Comparison of ENCODE assay signal across 18 cellular contexts in genomic region chr4:53855886-53856260, GRCh38.
DNase-seq lines count a peak whose midpoint lies in the region; ATAC-seq, FAIRE-seq and TF ChIP-seq lines count a peak whose summit lies in the region.
"Had no signal": no experiment of that assay in that cellular context is flagged by ENCODE, and none has a peak within 500 bp of the region (broad histone marks: within the 10 kb centered on the region; RNA-seq: fewer than 3 reads in every experiment).

No MANE protein-coding gene starts in this region.

- in situ Hi-C loops in HepG2 (cut with HindIII; ENCODE audit: extremely low pct_ligation_motif_present, low pct_unique_long_range_greater_than_20kb) = no loop called here

- H3K27ac ChIP-seq in HepG2 (ENCODE audit: extremely low read length, insufficient read depth, low read length) = no peak overlapping the region
- H3K27ac ChIP-seq: VCaP had no signal

- H3K4me1 Mint-ChIP-seq in osteocyte (ENCODE audit: unreplicated experiment) = peaks cover 71% of the 10 kb centered on the region
- H3K4me1 Mint-ChIP-seq in activated naive CD4-positive, alpha-beta T cell treated with anti-CD3 and anti-CD28 coated beads for 36 hours (ENCODE audit: low read depth) = no peaks in the 10 kb centered on the region
- H3K4me1 Mint-ChIP-seq: central memory CD8-positive, alpha-beta T cell had no signal

- H3K27me3 ChIP-seq in HepG2 (ENCODE audit: control insufficient read depth in 1 of 2, insufficient read depth in 2 of 2, low read length in 2 of 2) = no peaks in the 10 kb centered on the region
- H3K27me3 ChIP-seq: BE2C had no signal

- peak overlapping the region; percentile 74 for H3K27ac Mint-ChIP-seq in osteocyte (ENCODE audit: unreplicated experiment)
- H3K27ac Mint-ChIP-seq in activated naive CD4-positive, alpha-beta T cell treated with anti-CD3 and anti-CD28 coated beads for 36 hours = no peak overlapping the region
- H3K27ac Mint-ChIP-seq: activated T-cell treated with anti-CD3 and anti-CD28 coated beads, Interleukin-2, amount 50 U/mL, for 24 hours had no signal

- no peak for FAIRE-seq in HepG2 (lab: Jason Lieb, UNC)
- FAIRE-seq: K562 had no signal

- intact Hi-C loops in activated naive CD4-positive, alpha-beta T cell treated with anti-CD3 and anti-CD28 coated beads for 36 hours (cut with micrococcal nuclease) = no loop called here
- intact Hi-C loops in HepG2 (cut with micrococcal nuclease; ENCODE audit: unreplicated experiment) = no loop called here

- no peak overlapping the region for H3K4me2 ChIP-seq in HepG2 (ENCODE audit: low read depth, low read length)

- H3K27me3 Mint-ChIP-seq in osteocyte (ENCODE audit: unreplicated experiment) = no peaks in the 10 kb centered on the region
- H3K27me3 Mint-ChIP-seq in activated naive CD4-positive, alpha-beta T cell treated with anti-CD3 and anti-CD28 coated beads for 36 hours (ENCODE audit: low read depth) = peaks cover 9% of the 10 kb centered on the region

- BruUV-seq in HepG2 (replicated peaks; lab: Mats Ljungman, UMichigan) = no TSS peak

- ATAC-seq in GM18870 (IDR thresholded peaks at IDR 0.05; ENCODE audit: unreplicated experiment) = no peak
- no peak for ATAC-seq in HepG2
- ATAC-seq: K562 had no signal

- WGBS in HepG2 (ENCODE audit: low lambda C conversion rate) = 35% methylated on average over 3 of the region's 3 CpGs

- TF ChIP-seq RAD21 in HepG2 (CRISPR knock-in tag; IDR thresholded peaks at IDR 0.05) = no peak

- H3K36me3 Mint-ChIP-seq in osteocyte (ENCODE audit: unreplicated experiment) = peaks cover 12% of the 10 kb centered on the region
- no peaks in the 10 kb centered on the region for H3K36me3 Mint-ChIP-seq in activated naive CD4-positive, alpha-beta T cell treated with anti-CD3 and anti-CD28 coated beads for 36 hours (ENCODE audit: low read depth)

- no peaks in the 10 kb centered on the region for H3K36me3 ChIP-seq in HepG2 (replicated peaks in 1 of 2; ENCODE audit: control insufficient read depth in 1 of 2, insufficient read depth in 2 of 2, low read length in 2 of 2)
- H3K36me3 ChIP-seq: BE2C, HAP-1 had no signal

- TF ChIP-seq EP300 in HepG2 (IDR thresholded peaks at IDR 0.05; ENCODE audit: low read depth in 2 of 2, low read length in 2 of 2) (no peak), HepG2 (CRISPR knock-in tag; IDR thresholded peaks at IDR 0.05; ENCODE audit: borderline replicate concordance) (no peak)

- POLR2A ChIA-PET in HepG2 (lab: Yijun Ruan, JAX) = no interaction called here

- H3K4me3 ChIP-seq in fibroblast of pulmonary artery (replicated peaks; ENCODE audit: low read depth, low read length) = no peak overlapping the region
- H3K4me3 ChIP-seq in HepG2 (replicated peaks in 1 of 3; ENCODE audit: insufficient read depth in 1 of 3, low read depth in 2 of 3, low read length in 3 of 3) = no peak overlapping the region
- H3K4me3 ChIP-seq: HAP-1, K562 had no signal

- no peaks in the 10 kb centered on the region for H3K4me1 ChIP-seq in HepG2 (ENCODE audit: insufficient read depth, low read length)
- H3K4me1 ChIP-seq: BE2C had no signal

- peaks cover 15% of the 10 kb centered on the region for H3K9me3 Mint-ChIP-seq in osteocyte (ENCODE audit: unreplicated experiment)
- H3K9me3 Mint-ChIP-seq in activated naive CD4-positive, alpha-beta T cell treated with anti-CD3 and anti-CD28 coated beads for 36 hours = no peaks in the 10 kb centered on the region
- H3K9me3 Mint-ChIP-seq: activated T-cell treated with anti-CD3 and anti-CD28 coated beads, Interleukin-2, amount 50 U/mL, for 24 hours; central memory CD8-positive, alpha-beta T cell had no signal

- no peaks in the 10 kb centered on the region for H3K9me3 ChIP-seq in HepG2 (ENCODE audit: low read length)
- H3K9me3 ChIP-seq: BE2C, HAP-1 had no signal

- no peak overlapping the region for H3K4me3 Mint-ChIP-seq in osteocyte (ENCODE audit: unreplicated experiment)
- no peak overlapping the region for H3K4me3 Mint-ChIP-seq in activated naive CD4-positive, alpha-beta T cell treated with anti-CD3 and anti-CD28 coated beads for 36 hours
- H3K4me3 Mint-ChIP-seq: activated T-cell treated with anti-CD3 and anti-CD28 coated beads, Interleukin-2, amount 50 U/mL, for 24 hours; central memory CD8-positive, alpha-beta T cell had no signal

- CTCF ChIA-PET in activated naive CD4-positive, alpha-beta T cell treated with anti-CD3 and anti-CD28 coated beads for 36 hours (lab: Charles Lee) = no interaction called here
- CTCF ChIA-PET in HepG2 (lab: Yijun Ruan, JAX; ENCODE audit: low intra/inter-chr PET ratio, low total read pairs) = no interaction called here

- no peak for TF ChIP-seq CTCF in AG09319 (IDR thresholded peaks at IDR 0.05; ENCODE audit: low read depth, low read length)
- TF ChIP-seq CTCF in fibroblast of pulmonary artery (IDR thresholded peaks at IDR 0.05; ENCODE audit: low read length, missing control alignments) = no peak
- no peak for TF ChIP-seq CTCF in osteocyte (IDR thresholded peaks at IDR 0.05)
- no peak for TF ChIP-seq CTCF in HepG2 (CRISPR knock-in tag; IDR thresholded peaks at IDR 0.05)

- no peak overlapping the region for H3K9ac ChIP-seq in HepG2 (ENCODE audit: insufficient read depth, low read depth, low read length)

- H2AFZ ChIP-seq in HepG2 (ENCODE audit: low read length) = no peak overlapping the region

- no peak for TF ChIP-seq POLR2A in HepG2 (IDR thresholded peaks at IDR 0.05; ENCODE audit: insufficient read depth in 1 of 2, low read depth in 2 of 2, low read length in 2 of 2)

- no peaks in the 10 kb centered on the region for H4K20me1 ChIP-seq in HepG2 (ENCODE audit: insufficient read depth, low read length)

- peak; percentile 44 for DNase-seq in AG09319 (ENCODE audit: extremely low read depth, low read depth)
- peak; percentile 78 for DNase-seq in RPMI7951 (ENCODE audit: low read depth)
- DNase-seq in fibroblast of pulmonary artery (ENCODE audit: low read depth) = peak; percentile 78
- no peak for DNase-seq in osteocyte (ENCODE audit: extremely low spot score, unreplicated experiment)
- DNase-seq in activated naive CD4-positive, alpha-beta T cell treated with anti-CD3 and anti-CD28 coated beads for 36 hours = no peak
- no peak for DNase-seq in NOMO-1 treated with dmso at 0.1 percent for 144 hours (lab: John Stamatoyannopoulos, UW; ENCODE audit: unreplicated experiment)
- DNase-seq in HepG2 (ENCODE audit: low spot score) = no peak
- DNase-seq: activated T-cell treated with anti-CD3 and anti-CD28 coated beads, Interleukin-2, amount 50 U/mL, for 24 hours; BE2C; midbrain; NCI-H2171 treated with DMSO at 0.1 percent for 48 hours; RPMI8226; stimulated activated CD8-positive, alpha-beta memory T cell treated with anti-CD3 and anti-CD28 coated beads, Interleukin-4, amount 100 ng/mL, for 48 hours had no signal

- H3K79me2 ChIP-seq in HepG2 (ENCODE audit: insufficient read depth, low read length) = no peaks in the 10 kb centered on the region

TF ChIP-seq in HepG2, 621 proteins besides CTCF, POLR2A, EP300 and RAD21:
- TF ChIP-seq ZSCAN22 (CRISPR knock-in tag; IDR thresholded peaks at IDR 0.05) = no peak
- no peak for TF ChIP-seq TFE3 (CRISPR knock-in tag; IDR thresholded peaks at IDR 0.05)
- TF ChIP-seq SMARCE1 (IDR thresholded peaks at IDR 0.05; ENCODE audit: borderline replicate concordance) = no peak
- no peak for TF ChIP-seq ZNF841 (CRISPR knock-in tag; IDR thresholded peaks at IDR 0.05; ENCODE audit: borderline replicate concordance)
- no peak for TF ChIP-seq CHD4 (IDR thresholded peaks at IDR 0.05; ENCODE audit: borderline replicate concordance, low read length)
- TF ChIP-seq HDAC1 (CRISPR knock-in tag; IDR thresholded peaks at IDR 0.05) = no peak
- TF ChIP-seq AGO2 (optimal IDR thresholded peaks at IDR 0.05; ENCODE audit: low read depth, low read length) = no peak
- no peak for TF ChIP-seq TCF7L2 (IDR thresholded peaks at IDR 0.05; ENCODE audit: low read depth, low read length)
- no peak for TF ChIP-seq TGIF2 (CRISPR knock-in tag; IDR thresholded peaks at IDR 0.05)
- no peak for TF ChIP-seq ZSCAN25 (CRISPR knock-in tag; IDR thresholded peaks at IDR 0.05)
- no peak for TF ChIP-seq LBX2 (CRISPR knock-in tag; IDR thresholded peaks at IDR 0.05; ENCODE audit: borderline replicate concordance)
- TF ChIP-seq IRF2 (CRISPR knock-in tag; IDR thresholded peaks at IDR 0.05) = no peak
TF ChIP-seq in HepG2: peak in this region for 0.

Comparison
In these comparisons a context has a peak if more than half of its experiments do, and no peak if none do; other contexts are left out.
1. DNase-seq: peak in AG09319 (single experiment), RPMI7951 (single experiment) and fibroblast of pulmonary artery (single experiment); none in osteocyte (single experiment), activated naive CD4-positive, alpha-beta T cell treated with anti-CD3 and anti-CD28 coated beads for 36 hours (single experiment), NOMO-1 treated with dmso at 0.1 percent for 144 hours (single experiment) and HepG2 (single experiment).